ENCODE assay signal across 8 cellular contexts in the genomic region with DNA sequence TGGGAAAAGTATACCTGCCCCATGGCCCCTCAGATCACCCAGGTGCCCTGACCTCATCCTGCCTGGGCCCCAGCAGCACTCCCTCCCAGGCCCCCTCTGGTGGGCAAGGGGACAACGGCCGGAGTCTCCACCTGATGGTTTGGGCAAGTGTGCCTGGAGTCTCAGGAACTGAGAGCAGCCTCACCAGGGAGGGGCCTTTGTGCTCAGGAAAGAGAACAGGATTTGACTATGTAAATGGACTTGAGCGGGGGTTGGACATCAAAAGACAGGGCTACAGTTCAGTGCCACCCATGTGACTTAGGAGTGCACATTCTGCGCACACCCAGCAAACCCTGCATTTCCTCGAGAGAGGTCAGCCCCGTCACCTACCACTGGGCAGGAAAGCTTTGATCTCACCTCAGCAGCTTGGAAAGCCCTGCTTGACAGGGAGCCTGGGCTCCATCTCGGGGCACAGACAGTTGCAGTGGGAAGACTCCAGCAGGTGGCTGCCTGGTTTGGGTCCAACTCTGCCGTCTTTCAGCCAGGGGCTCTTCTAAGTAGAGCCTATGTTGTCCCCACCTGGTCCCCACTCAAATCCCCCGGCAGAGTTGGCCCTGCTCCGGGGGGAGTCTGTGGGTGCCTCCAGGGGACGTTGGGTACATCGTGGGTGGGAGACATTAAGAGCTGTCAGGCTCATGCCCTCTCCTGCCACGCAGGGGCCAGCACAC. TPM values are rescaled to one million over a fixed set of nuclear protein-coding genes. Genes with fewer than 3 reads are reported as not detected.
DNase-seq lines count a peak whose midpoint lies in the region; ATAC-seq and TF ChIP-seq lines count a peak whose summit lies in the region.

No MANE protein-coding gene starts in this region.

- DNase-seq in MCF 10A (ENCODE audit: unreplicated experiment) (no peak), mammary epithelial cell (no peak), WERI-Rb-1 (peak; percentile 21), globus pallidus (ENCODE audit: low spot score) (no peak), HT-29 (ENCODE audit: low spot score) (no peak), T1000 (lab: John Stamatoyannopoulos, UW) (no peak)
- DNase-seq in naive thymus-derived CD4-positive, alpha-beta T cell, result no peak

- no peak overlapping the region for H3K9ac ChIP-seq in mammary epithelial cell (ENCODE audit: insufficient read depth, low read length)

- H3K4me3 Mint-ChIP-seq in MCF 10A (ENCODE audit: unreplicated experiment), result no peak overlapping the region
- peak overlapping the region; percentile 86 to 98 (median 96) for H3K4me3 Mint-ChIP-seq in naive thymus-derived CD4-positive, alpha-beta T cell

- peak; percentile 49 for ATAC-seq in HG02759 (IDR thresholded peaks at IDR 0.05; ENCODE audit: unreplicated experiment)
- peak; percentile 4 for ATAC-seq in naive thymus-derived CD4-positive, alpha-beta T cell

- BruUV-seq in MCF 10A (replicated peaks; lab: Mats Ljungman, UMichigan), result no TSS peak
- no TSS peak for BruUV-seq in mammary epithelial cell (replicated peaks; lab: Mats Ljungman, UMichigan)

- H3K27ac ChIP-seq in mammary epithelial cell (ENCODE audit: insufficient read depth, low read depth, low read length), result no peak overlapping the region
- H3K27ac ChIP-seq in WERI-Rb-1, result no peak overlapping the region
- H3K27ac ChIP-seq in naive thymus-derived CD4-positive, alpha-beta T cell (ENCODE audit: low read depth, low read length), result peak overlapping the region; percentile 85

- no peaks in the 10 kb centered on the region for H3K36me3 ChIP-seq in mammary epithelial cell (ENCODE audit: insufficient read depth, low read length)
- H3K36me3 ChIP-seq in WERI-Rb-1, result no peaks in the 10 kb centered on the region
- H3K36me3 ChIP-seq in naive thymus-derived CD4-positive, alpha-beta T cell (ENCODE audit: control insufficient read depth in 2 of 3, insufficient read depth in 3 of 3, low read length in 3 of 3), result peaks cover 4 to 29% (median 8%) of the 10 kb centered on the region in 3 experiments

- dilution Hi-C loops in mammary epithelial cell (cut with HindIII; ENCODE audit: low sequenced_read_pairs), result loop anchor here (5.0 kb wide), 3 partner anchors 51 to 191 kb away; partner anchors contain the start of genes NGEF and SNORC

- H3K4me3 ChIP-seq in mammary epithelial cell (replicated peaks in 1 of 3; ENCODE audit: insufficient read depth in 1 of 3, low read depth in 2 of 3, low read length in 3 of 3), result no peak overlapping the region
- no peak overlapping the region for H3K4me3 ChIP-seq in WERI-Rb-1 (ENCODE audit: low read depth, low read length)
- peak overlapping the region; percentile 88 for H3K4me3 ChIP-seq in naive thymus-derived CD4-positive, alpha-beta T cell (ENCODE audit: low read length)

- H3K27me3 Mint-ChIP-seq in MCF 10A (ENCODE audit: insufficient read depth, unreplicated experiment), result no peaks in the 10 kb centered on the region
- H3K27me3 Mint-ChIP-seq in naive thymus-derived CD4-positive, alpha-beta T cell, result no peaks in the 10 kb centered on the region

- in situ Hi-C loops in mammary epithelial cell (cut with MboI; ENCODE audit: low sequenced_read_pairs in 2 of 2), result no loop called here

- 85% methylated on average over 9 of the region's 13 CpGs for WGBS in mammary epithelial cell (ENCODE audit: low coverage, missing lambda C conversion rate)

- H3K27me3 ChIP-seq in mammary epithelial cell (ENCODE audit: insufficient read depth, low read length) (no peaks in the 10 kb centered on the region), WERI-Rb-1 (ENCODE audit: insufficient read depth, low read depth, severe bottlenecking) (no peaks in the 10 kb centered on the region)
- no peaks in the 10 kb centered on the region for H3K27me3 ChIP-seq in naive thymus-derived CD4-positive, alpha-beta T cell (ENCODE audit: control insufficient read depth in 2 of 2, insufficient read depth in 2 of 2, low read length in 2 of 2)

- H3K4me2 ChIP-seq in mammary epithelial cell (ENCODE audit: insufficient read depth, low read depth, low read length), result no peak overlapping the region

- no peak overlapping the region for H3K27ac Mint-ChIP-seq in MCF 10A (ENCODE audit: low read depth, unreplicated experiment)
- H3K27ac Mint-ChIP-seq in naive thymus-derived CD4-positive, alpha-beta T cell, result peak overlapping the region; percentile 79 to 99 (median 95)

- peaks cover 8% of the 10 kb centered on the region for H3K4me1 Mint-ChIP-seq in MCF 10A (ENCODE audit: insufficient read depth, unreplicated experiment)
- peaks cover 38 to 69% (median 58%) of the 10 kb centered on the region in 7 donors for H3K4me1 Mint-ChIP-seq in naive thymus-derived CD4-positive, alpha-beta T cell

- CTCF ChIA-PET in MCF 10A (lab: Yijun Ruan, JAX) (interaction anchor here (0.6 to 2.3 kb wide), 3 partner anchors 9 to 324 kb away, joined by 3 to 13 read pairs (median 5); no protein-coding TSS in a partner anchor), mammary epithelial cell (lab: Charles Lee; ENCODE audit: low non-redundant PET) (no interaction called here)
- CTCF ChIA-PET in naive thymus-derived CD4-positive, alpha-beta T cell (lab: Charles Lee), result no interaction called here

- TF ChIP-seq CTCF in MCF 10A (IDR thresholded peaks at IDR 0.05; ENCODE audit: unreplicated experiment) (peak; percentile 11), mammary epithelial cell (conservative IDR thresholded peaks at IDR 0.05 in 1 of 2, IDR thresholded peaks at IDR 0.05 in 1 of 2; ENCODE audit: extremely low read depth in 1 of 2, insufficient read depth in 1 of 2, low read depth in 1 of 2, low read length in 2 of 2) (no peak), WERI-Rb-1 (IDR thresholded peaks at IDR 0.05; ENCODE audit: low read depth, low read length) (peak; percentile 33; the same call in 1 of the 2 replicates)

- POLR2A ChIA-PET in MCF 10A (lab: Yijun Ruan, JAX), result no interaction called here
- POLR2A ChIA-PET in naive thymus-derived CD4-positive, alpha-beta T cell (lab: Charles Lee), result interaction anchor here (0.6 to 6.0 kb wide), 7 partner anchors 10 to 37 kb away, joined by 3 to 37 read pairs (median 4); no protein-coding TSS in a partner anchor

- H3K9me3 Mint-ChIP-seq in MCF 10A (ENCODE audit: unreplicated experiment), result no peaks in the 10 kb centered on the region
- no peaks in the 10 kb centered on the region for H3K9me3 Mint-ChIP-seq in naive thymus-derived CD4-positive, alpha-beta T cell

- peaks cover 11% of the 10 kb centered on the region for H3K4me1 ChIP-seq in mammary epithelial cell (ENCODE audit: insufficient read depth, low read length)
- H3K4me1 ChIP-seq in naive thymus-derived CD4-positive, alpha-beta T cell (ENCODE audit: control insufficient read depth in 2 of 2, insufficient read depth in 2 of 2, low read length in 2 of 2), result peaks cover 48 to 51% of the 10 kb centered on the region in 2 donors

- no peak overlapping the region for H2AFZ ChIP-seq in mammary epithelial cell (ENCODE audit: low read depth, low read length)

- intact Hi-C loops in MCF 10A (cut with micrococcal nuclease), result no loop called here
- intact Hi-C loops in mammary epithelial cell (cut with micrococcal nuclease), result no loop called here
- intact Hi-C loops in naive thymus-derived CD4-positive, alpha-beta T cell (cut with micrococcal nuclease), result loop anchor here (1.0 to 10.0 kb wide), 4 partner anchors 8 to 459 kb away; partner anchors contain the start of gene GIGYF2 (in 1 of the 2)

- H3K36me3 Mint-ChIP-seq in MCF 10A (ENCODE audit: insufficient read depth, unreplicated experiment), result no peaks in the 10 kb centered on the region
- peaks cover 1 to 26% (median 10%) of the 10 kb centered on the region in 5 donors for H3K36me3 Mint-ChIP-seq in naive thymus-derived CD4-positive, alpha-beta T cell

- H3K79me2 ChIP-seq in mammary epithelial cell (ENCODE audit: insufficient read depth, low read length), result no peaks in the 10 kb centered on the region

- H4K20me1 ChIP-seq in mammary epithelial cell (ENCODE audit: insufficient read depth, low read length), result no peaks in the 10 kb centered on the region

- H3K9me3 ChIP-seq in mammary epithelial cell (replicated peaks; ENCODE audit: insufficient read depth, low read length) (no peaks in the 10 kb centered on the region), WERI-Rb-1 (ENCODE audit: severe bottlenecking) (no peaks in the 10 kb centered on the region)
- H3K9me3 ChIP-seq in naive thymus-derived CD4-positive, alpha-beta T cell (ENCODE audit: control insufficient read depth in 2 of 3, low read length in 3 of 3), result no peaks in the 10 kb centered on the region

RNA-seq across cellular contexts. Expression of gene INPP5D, which starts 3.3 kb away (rescaled TPM):
- 46.1 and 64.9 TPM in 2 replicates for total RNA-seq in MCF 10A (2022)
- 10 to 100 TPM; 57.7 to 80.4 TPM for total RNA-seq in mammary epithelial cell
- 27.5 TPM for polyA plus RNA-seq in mammary epithelial cell
- 144 TPM for polyA minus RNA-seq in mammary epithelial cell
- total RNA-seq in naive thymus-derived CD4-positive, alpha-beta T cell, result 100 to 1,000 TPM; 106 to 232 (median 126) TPM
- polyA plus RNA-seq in naive thymus-derived CD4-positive, alpha-beta T cell, result 100 to 1,000 TPM in 1 of 2 donors, 10 to 100 TPM in 1; 41.0 to 122 TPM
- 26.9 and 28.6 TPM in 2 replicates for total RNA-seq in HT-29 (2014; rRNA removed; shearing (Covaris generic))

RNA-seq across cellular contexts. Expression of gene NEU2, which starts 30.9 kb away (rescaled TPM):
- total RNA-seq in MCF 10A (2022) (not detected in 2 replicates), mammary epithelial cell (not detected)
- not detected for polyA plus RNA-seq in mammary epithelial cell
- polyA minus RNA-seq in mammary epithelial cell, result not detected
- not detected for total RNA-seq in naive thymus-derived CD4-positive, alpha-beta T cell
- not detected for polyA plus RNA-seq in naive thymus-derived CD4-positive, alpha-beta T cell
- not detected in 2 replicates for total RNA-seq in HT-29 (2014; rRNA removed; shearing (Covaris generic))

RNA-seq across cellular contexts. Expression of gene NGEF, which starts 50.4 kb away (rescaled TPM):
- 2.7 and 7.4 TPM in 2 replicates for total RNA-seq in MCF 10A (2022)
- total RNA-seq in mammary epithelial cell, result 1 to 10 TPM; 1.8 to 4.6 TPM
- polyA plus RNA-seq in mammary epithelial cell, result 0.71 TPM
- 0.16 TPM for polyA minus RNA-seq in mammary epithelial cell
- total RNA-seq in naive thymus-derived CD4-positive, alpha-beta T cell, result not detected
- polyA plus RNA-seq in naive thymus-derived CD4-positive, alpha-beta T cell, result not detected
- 13.4 and 13.5 TPM in 2 replicates for total RNA-seq in HT-29 (2014; rRNA removed; shearing (Covaris generic))

Comparison
In these comparisons a context has a peak if more than half of its experiments do, and no peak if none do; other contexts are left out.
1. CTCF ChIP-seq: peak in MCF 10A (single experiment) and WERI-Rb-1 (single experiment); none in mammary epithelial cell (0 of 2).
2. intact Hi-C loops: an anchor here in naive thymus-derived CD4-positive, alpha-beta T cell (1.0 to 10.0 kb wide); none called in MCF 10A and mammary epithelial cell.